1 cellular context compared by ENCODE assay signal in genomic region chr4:186726440-186727148, GRCh38.
TF ChIP-seq lines count a peak whose summit lies in the region.

No MANE protein-coding gene starts in this region.

TF ChIP-seq in HepG2, 621 proteins besides CTCF, POLR2A, EP300 and RAD21 (continued from another document and continues in another):
- TF ChIP-seq ARID4A (CRISPR knock-in tag; IDR thresholded peaks at IDR 0.05; ENCODE audit: borderline replicate concordance): peak; percentile 57; the same call in 1 of the 2 replicates
- TF ChIP-seq ZNF251 (CRISPR knock-in tag; IDR thresholded peaks at IDR 0.05): no peak
- TF ChIP-seq ZNF512B (CRISPR knock-in tag; IDR thresholded peaks at IDR 0.05; ENCODE audit: borderline replicate concordance): peak; percentile 14; the same call in 1 of the 2 replicates
- TF ChIP-seq NFYB (CRISPR knock-in tag; IDR thresholded peaks at IDR 0.05): 0 out of 2 replicates have a peak, but pooled peaks have one; percentile 7
- peak; percentile 65 for TF ChIP-seq KLF6 (CRISPR knock-in tag; IDR thresholded peaks at IDR 0.05)
- peak; percentile 61; the same call in 1 of the 2 replicates for TF ChIP-seq ZFP91 (CRISPR knock-in tag; IDR thresholded peaks at IDR 0.05; ENCODE audit: borderline replicate concordance)
- TF ChIP-seq NCOA2 (CRISPR knock-in tag; IDR thresholded peaks at IDR 0.05): peak; percentile 50; the same call in 1 of the 2 replicates
- TF ChIP-seq MAFG (CRISPR knock-in tag; IDR thresholded peaks at IDR 0.05): no peak
- no peak for TF ChIP-seq ZXDC (CRISPR knock-in tag; IDR thresholded peaks at IDR 0.05)
- no peak for TF ChIP-seq KLF11 (CRISPR knock-in tag; IDR thresholded peaks at IDR 0.05)
- 0 out of 2 replicates have a peak, but pooled peaks have one; percentile 41 for TF ChIP-seq DR1 (CRISPR knock-in tag; IDR thresholded peaks at IDR 0.05)
- no peak for TF ChIP-seq ZNF335 (CRISPR knock-in tag; IDR thresholded peaks at IDR 0.05)
- TF ChIP-seq RNF219 (CRISPR knock-in tag; IDR thresholded peaks at IDR 0.05): no peak
- no peak for TF ChIP-seq ZBED4 (CRISPR knock-in tag; IDR thresholded peaks at IDR 0.05; ENCODE audit: borderline replicate concordance)
- TF ChIP-seq NPAS2 (CRISPR knock-in tag; IDR thresholded peaks at IDR 0.05; ENCODE audit: borderline replicate concordance): no peak
- no peak for TF ChIP-seq TRIM24 (CRISPR knock-in tag; IDR thresholded peaks at IDR 0.05)
- TF ChIP-seq ZNF10 (CRISPR knock-in tag; IDR thresholded peaks at IDR 0.05; ENCODE audit: borderline replicate concordance, low read depth): no peak
- TF ChIP-seq TFDP2 (CRISPR knock-in tag; IDR thresholded peaks at IDR 0.05): peak; percentile 60; the same call in 1 of the 2 replicates
- TF ChIP-seq GTF3A (CRISPR knock-in tag; conservative IDR thresholded peaks at IDR 0.05): no peak; the same call in 1 of the 2 replicates
- 0 out of 2 replicates have a peak, but pooled peaks have one; percentile 55 for TF ChIP-seq SIN3A (IDR thresholded peaks at IDR 0.05; ENCODE audit: borderline replicate concordance, low read depth, low read length)
- peak; percentile 90 for TF ChIP-seq TAF1 (CRISPR knock-in tag; IDR thresholded peaks at IDR 0.05)
- TF ChIP-seq ZNF678 (CRISPR knock-in tag; IDR thresholded peaks at IDR 0.05): 0 out of 2 replicates have a peak, but pooled peaks have one; percentile 72
- no peak; the same call in 1 of the 2 replicates for TF ChIP-seq ESRRA (CRISPR knock-in tag; IDR thresholded peaks at IDR 0.05; ENCODE audit: low read depth)
- peak; percentile 68; the same call in 1 of the 2 replicates for TF ChIP-seq SNAPC2 (CRISPR knock-in tag; IDR thresholded peaks at IDR 0.05)
- TF ChIP-seq ATRX (CRISPR knock-in tag; IDR thresholded peaks at IDR 0.05; ENCODE audit: borderline replicate concordance): no peak
- TF ChIP-seq ZNF674 (CRISPR knock-in tag; IDR thresholded peaks at IDR 0.05; ENCODE audit: low read depth): no peak
- TF ChIP-seq ZNF253 (CRISPR knock-in tag; IDR thresholded peaks at IDR 0.05; ENCODE audit: borderline replicate concordance): peak; percentile 83; the same call in 1 of the 2 replicates
- no peak for TF ChIP-seq RFX5 (IDR thresholded peaks at IDR 0.05; ENCODE audit: low read depth, low read length)
- no peak for TF ChIP-seq EHMT2 (IDR thresholded peaks at IDR 0.05; ENCODE audit: borderline replicate concordance, low read depth, low read length)
- TF ChIP-seq YEATS2 (CRISPR knock-in tag; IDR thresholded peaks at IDR 0.05; ENCODE audit: borderline replicate concordance): no peak
- TF ChIP-seq ZBTB8A (CRISPR knock-in tag; IDR thresholded peaks at IDR 0.05; ENCODE audit: borderline replicate concordance, low read depth): no peak
- no peak; the same call in 1 of the 2 replicates for TF ChIP-seq MYNN (CRISPR knock-in tag; IDR thresholded peaks at IDR 0.05; ENCODE audit: low read depth)
- no peak for TF ChIP-seq NONO (IDR thresholded peaks at IDR 0.05)
- TF ChIP-seq NONO (CRISPR knock-in tag; conservative IDR thresholded peaks at IDR 0.05): peak; percentile 60
- peak; percentile 90 for TF ChIP-seq ZNF883 (CRISPR knock-in tag; IDR thresholded peaks at IDR 0.05; ENCODE audit: not compliant biosample characterization)
- 0 out of 2 replicates have a peak, but pooled peaks have one; percentile 54 for TF ChIP-seq MTERF4 (CRISPR knock-in tag; IDR thresholded peaks at IDR 0.05)
- no peak; the same call in 1 of the 2 replicates for TF ChIP-seq ZNF546 (CRISPR knock-in tag; conservative IDR thresholded peaks at IDR 0.05)
- TF ChIP-seq MEF2D (CRISPR knock-in tag; IDR thresholded peaks at IDR 0.05): no peak
- TF ChIP-seq ZNF780A (CRISPR knock-in tag; IDR thresholded peaks at IDR 0.05): peak; percentile 30
